2 cellular contexts compared by ENCODE assay signal in the genomic region with DNA sequence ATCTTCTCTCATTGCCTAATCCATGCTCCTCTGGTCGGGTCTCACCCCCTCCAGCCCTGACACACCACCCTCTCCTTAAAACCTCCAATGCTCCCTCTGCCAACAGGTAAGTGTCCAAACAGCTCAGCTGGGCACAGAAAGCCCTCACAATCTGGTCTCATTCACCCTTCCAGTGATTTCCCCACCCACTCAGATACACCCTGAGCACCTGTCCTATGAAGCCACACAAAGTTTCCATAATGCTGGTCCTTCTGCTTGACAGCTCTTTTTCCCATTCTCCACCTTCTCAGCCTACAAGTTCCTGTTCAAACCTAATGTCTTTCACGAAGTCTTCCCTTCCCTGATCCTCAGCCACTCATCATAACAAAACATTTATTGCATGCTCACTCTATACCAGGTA.
TF ChIP-seq lines count a peak whose summit lies in the region.

No MANE protein-coding gene starts in this region.

TF ChIP-seq in H1, 55 proteins besides CTCF, POLR2A, EP300 and RAD21:
- TF ChIP-seq NRF1 (IDR thresholded peaks at IDR 0.05; ENCODE audit: low read depth, low read length) (no peak), SRF (IDR thresholded peaks at IDR 0.05; ENCODE audit: low read depth, low read length) (no peak)
- TF ChIP-seq, protein P1, sequence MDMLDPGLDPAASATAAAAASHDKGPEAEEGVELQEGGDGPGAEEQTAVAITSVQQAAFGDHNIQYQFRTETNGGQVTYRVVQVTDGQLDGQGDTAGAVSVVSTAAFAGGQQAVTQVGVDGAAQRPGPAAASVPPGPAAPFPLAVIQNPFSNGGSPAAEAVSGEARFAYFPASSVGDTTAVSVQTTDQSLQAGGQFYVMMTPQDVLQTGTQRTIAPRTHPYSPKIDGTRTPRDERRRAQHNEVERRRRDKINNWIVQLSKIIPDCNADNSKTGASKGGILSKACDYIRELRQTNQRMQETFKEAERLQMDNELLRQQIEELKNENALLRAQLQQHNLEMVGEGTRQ (IDR thresholded peaks at IDR 0.05; ENCODE audit: low read length) = no peak

TF ChIP-seq in WTC11, 78 proteins besides CTCF, POLR2A, EP300 and RAD21:
- TF ChIP-seq, protein P2, sequence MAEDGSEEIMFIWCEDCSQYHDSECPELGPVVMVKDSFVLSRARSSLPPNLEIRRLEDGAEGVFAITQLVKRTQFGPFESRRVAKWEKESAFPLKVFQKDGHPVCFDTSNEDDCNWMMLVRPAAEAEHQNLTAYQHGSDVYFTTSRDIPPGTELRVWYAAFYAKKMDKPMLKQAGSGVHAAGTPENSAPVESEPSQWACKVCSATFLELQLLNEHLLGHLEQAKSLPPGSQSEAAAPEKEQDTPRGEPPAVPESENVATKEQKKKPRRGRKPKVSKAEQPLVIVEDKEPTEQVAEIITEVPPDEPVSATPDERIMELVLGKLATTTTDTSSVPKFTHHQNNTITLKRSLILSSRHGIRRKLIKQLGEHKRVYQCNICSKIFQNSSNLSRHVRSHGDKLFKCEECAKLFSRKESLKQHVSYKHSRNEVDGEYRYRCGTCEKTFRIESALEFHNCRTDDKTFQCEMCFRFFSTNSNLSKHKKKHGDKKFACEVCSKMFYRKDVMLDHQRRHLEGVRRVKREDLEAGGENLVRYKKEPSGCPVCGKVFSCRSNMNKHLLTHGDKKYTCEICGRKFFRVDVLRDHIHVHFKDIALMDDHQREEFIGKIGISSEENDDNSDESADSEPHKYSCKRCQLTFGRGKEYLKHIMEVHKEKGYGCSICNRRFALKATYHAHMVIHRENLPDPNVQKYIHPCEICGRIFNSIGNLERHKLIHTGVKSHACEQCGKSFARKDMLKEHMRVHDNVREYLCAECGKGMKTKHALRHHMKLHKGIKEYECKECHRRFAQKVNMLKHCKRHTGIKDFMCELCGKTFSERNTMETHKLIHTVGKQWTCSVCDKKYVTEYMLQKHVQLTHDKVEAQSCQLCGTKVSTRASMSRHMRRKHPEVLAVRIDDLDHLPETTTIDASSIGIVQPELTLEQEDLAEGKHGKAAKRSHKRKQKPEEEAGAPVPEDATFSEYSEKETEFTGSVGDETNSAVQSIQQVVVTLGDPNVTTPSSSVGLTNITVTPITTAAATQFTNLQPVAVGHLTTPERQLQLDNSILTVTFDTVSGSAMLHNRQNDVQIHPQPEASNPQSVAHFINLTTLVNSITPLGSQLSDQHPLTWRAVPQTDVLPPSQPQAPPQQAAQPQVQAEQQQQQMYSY (CRISPR knock-in tag; IDR thresholded peaks at IDR 0.05) = no peak
- TF ChIP-seq PRRX2 (CRISPR knock-in tag; IDR thresholded peaks at IDR 0.05) = no peak
- TF ChIP-seq, protein P3, sequence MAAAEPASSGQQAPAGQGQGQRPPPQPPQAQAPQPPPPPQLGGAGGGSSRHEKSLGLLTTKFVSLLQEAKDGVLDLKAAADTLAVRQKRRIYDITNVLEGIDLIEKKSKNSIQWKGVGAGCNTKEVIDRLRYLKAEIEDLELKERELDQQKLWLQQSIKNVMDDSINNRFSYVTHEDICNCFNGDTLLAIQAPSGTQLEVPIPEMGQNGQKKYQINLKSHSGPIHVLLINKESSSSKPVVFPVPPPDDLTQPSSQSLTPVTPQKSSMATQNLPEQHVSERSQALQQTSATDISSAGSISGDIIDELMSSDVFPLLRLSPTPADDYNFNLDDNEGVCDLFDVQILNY (CRISPR knock-in tag; IDR thresholded peaks at IDR 0.05) = no peak
- TF ChIP-seq, protein P4, sequence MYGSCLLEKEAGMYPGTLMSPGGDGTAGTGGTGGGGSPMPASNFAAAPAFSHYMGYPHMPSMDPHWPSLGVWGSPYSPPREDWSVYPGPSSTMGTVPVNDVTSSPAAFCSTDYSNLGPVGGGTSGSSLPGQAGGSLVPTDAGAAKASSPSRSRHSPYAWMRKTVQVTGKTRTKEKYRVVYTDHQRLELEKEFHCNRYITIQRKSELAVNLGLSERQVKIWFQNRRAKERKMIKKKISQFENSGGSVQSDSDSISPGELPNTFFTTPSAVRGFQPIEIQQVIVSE (CRISPR knock-in tag; IDR thresholded peaks at IDR 0.05; ENCODE audit: borderline replicate concordance) = no peak
- TF ChIP-seq, protein P5, sequence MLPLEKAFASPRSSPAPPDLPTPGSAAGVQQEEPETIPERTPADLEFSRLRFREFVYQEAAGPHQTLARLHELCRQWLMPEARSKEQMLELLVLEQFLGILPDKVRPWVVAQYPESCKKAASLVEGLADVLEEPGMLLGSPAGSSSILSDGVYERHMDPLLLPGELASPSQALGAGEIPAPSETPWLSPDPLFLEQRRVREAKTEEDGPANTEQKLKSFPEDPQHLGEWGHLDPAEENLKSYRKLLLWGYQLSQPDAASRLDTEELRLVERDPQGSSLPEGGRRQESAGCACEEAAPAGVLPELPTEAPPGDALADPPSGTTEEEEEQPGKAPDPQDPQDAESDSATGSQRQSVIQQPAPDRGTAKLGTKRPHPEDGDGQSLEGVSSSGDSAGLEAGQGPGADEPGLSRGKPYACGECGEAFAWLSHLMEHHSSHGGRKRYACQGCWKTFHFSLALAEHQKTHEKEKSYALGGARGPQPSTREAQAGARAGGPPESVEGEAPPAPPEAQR (CRISPR knock-in tag; IDR thresholded peaks at IDR 0.05) = no peak
- TF ChIP-seq SOX15 (CRISPR knock-in tag; IDR thresholded peaks at IDR 0.05) = no peak
- TF ChIP-seq, protein P6, sequence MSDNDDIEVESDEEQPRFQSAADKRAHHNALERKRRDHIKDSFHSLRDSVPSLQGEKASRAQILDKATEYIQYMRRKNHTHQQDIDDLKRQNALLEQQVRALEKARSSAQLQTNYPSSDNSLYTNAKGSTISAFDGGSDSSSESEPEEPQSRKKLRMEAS (CRISPR knock-in tag; IDR thresholded peaks at IDR 0.05) = no peak
- no peak for TF ChIP-seq ZNF219 (CRISPR knock-in tag; IDR thresholded peaks at IDR 0.05; ENCODE audit: borderline replicate concordance)
- TF ChIP-seq JAZF1 (CRISPR knock-in tag; IDR thresholded peaks at IDR 0.05) = no peak
- no peak for TF ChIP-seq HMGA2 (CRISPR knock-in tag; IDR thresholded peaks at IDR 0.05)
- no peak for TF ChIP-seq ATF1 (CRISPR knock-in tag; IDR thresholded peaks at IDR 0.05)
- TF ChIP-seq, protein P7, sequence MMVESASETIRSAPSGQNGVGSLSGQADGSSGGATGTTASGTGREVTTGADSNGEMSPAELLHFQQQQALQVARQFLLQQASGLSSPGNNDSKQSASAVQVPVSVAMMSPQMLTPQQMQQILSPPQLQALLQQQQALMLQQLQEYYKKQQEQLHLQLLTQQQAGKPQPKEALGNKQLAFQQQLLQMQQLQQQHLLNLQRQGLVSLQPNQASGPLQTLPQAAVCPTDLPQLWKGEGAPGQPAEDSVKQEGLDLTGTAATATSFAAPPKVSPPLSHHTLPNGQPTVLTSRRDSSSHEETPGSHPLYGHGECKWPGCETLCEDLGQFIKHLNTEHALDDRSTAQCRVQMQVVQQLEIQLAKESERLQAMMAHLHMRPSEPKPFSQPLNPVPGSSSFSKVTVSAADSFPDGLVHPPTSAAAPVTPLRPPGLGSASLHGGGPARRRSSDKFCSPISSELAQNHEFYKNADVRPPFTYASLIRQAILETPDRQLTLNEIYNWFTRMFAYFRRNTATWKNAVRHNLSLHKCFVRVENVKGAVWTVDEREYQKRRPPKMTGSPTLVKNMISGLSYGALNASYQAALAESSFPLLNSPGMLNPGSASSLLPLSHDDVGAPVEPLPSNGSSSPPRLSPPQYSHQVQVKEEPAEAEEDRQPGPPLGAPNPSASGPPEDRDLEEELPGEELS (CRISPR knock-in tag; IDR thresholded peaks at IDR 0.05) = no peak
- TF ChIP-seq, protein P8, sequence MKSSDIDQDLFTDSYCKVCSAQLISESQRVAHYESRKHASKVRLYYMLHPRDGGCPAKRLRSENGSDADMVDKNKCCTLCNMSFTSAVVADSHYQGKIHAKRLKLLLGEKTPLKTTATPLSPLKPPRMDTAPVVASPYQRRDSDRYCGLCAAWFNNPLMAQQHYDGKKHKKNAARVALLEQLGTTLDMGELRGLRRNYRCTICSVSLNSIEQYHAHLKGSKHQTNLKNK (CRISPR knock-in tag; IDR thresholded peaks at IDR 0.05) = no peak
